8 cellular contexts compared by ENCODE assay signal in the genomic region with DNA sequence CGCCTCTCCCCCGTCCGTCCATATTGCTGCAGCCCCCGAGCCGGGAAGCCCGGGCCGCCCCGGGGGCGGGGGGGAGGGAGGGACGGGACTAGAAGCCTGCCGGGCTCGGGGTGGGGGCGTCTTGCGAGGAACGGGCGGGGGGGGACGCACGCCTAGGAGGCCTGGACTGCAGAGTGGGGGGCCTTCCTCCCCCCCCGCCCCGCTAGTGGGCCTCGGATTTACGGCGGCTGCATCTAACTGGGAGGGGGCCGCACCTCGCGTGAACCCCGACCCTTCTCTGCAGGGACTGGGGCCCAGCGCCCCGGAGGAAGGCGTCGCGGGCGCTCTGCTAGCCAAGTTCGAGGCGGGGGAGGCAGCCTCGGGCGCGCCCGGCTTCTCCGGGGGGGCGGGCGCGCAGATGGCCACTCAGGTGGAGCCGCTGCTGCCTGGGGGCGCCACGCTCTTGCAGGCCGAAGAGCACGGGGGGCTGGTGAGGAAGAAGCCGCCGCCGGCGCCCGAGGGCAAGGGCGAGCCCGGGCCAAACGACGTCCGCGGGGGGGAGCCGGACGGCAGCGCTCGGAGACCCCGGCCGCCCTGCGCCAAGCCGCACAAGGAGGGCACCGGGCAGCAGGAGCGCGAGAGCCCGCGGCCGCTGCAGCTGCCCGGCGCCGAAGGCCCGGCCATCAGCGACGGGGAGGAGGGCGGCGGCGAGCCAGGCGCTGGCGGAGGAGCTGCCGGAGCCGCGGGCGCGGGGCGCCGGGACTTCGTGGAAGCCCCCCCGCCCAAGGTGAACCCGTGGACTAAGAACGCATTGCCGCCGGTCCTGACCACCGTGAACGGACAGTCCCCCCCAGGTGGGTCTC. TPM values are rescaled to one million over a fixed set of nuclear protein-coding genes. Genes with fewer than 3 reads are reported as not detected.
DNase-seq lines count a peak whose midpoint lies in the region; ATAC-seq and TF ChIP-seq lines count a peak whose summit lies in the region.

A gene (plus strand): TSS at position 17 of the 842 bp plus-strand sequence. CDS start 381 bp downstream, at position 398.

- POLR2A ChIA-PET in PC-9 (lab: Charles Lee; ENCODE audit: unreplicated experiment), result no interaction called here
- POLR2A ChIA-PET in MCF 10A (lab: Yijun Ruan, JAX), result interaction anchor here (0.7 to 1.1 kb wide), 5 partner anchors 64 to 104 kb away, joined by 3 to 4 read pairs (median 3); no protein-coding TSS in a partner anchor

- no peaks in the 10 kb centered on the region for H3K9me2 ChIP-seq in PC-9 (ENCODE audit: insufficient read depth)

- H3K4me1 Mint-ChIP-seq in MCF 10A (ENCODE audit: insufficient read depth, unreplicated experiment), result peaks cover 38% of the 10 kb centered on the region

- no TSS peak for BruUV-seq in PC-9 (replicated peaks; lab: Mats Ljungman, UMichigan)
- no TSS peak for BruUV-seq in MCF 10A (replicated peaks; lab: Mats Ljungman, UMichigan)

- H3F3A ChIP-seq in PC-9 (ENCODE audit: insufficient read depth, low read depth) (0 out of 2 replicates have a peak, but pooled peaks cover 5% of the 10 kb centered on the region), smooth muscle cell (ENCODE audit: low read depth) (peaks cover 11% of the 10 kb centered on the region)

- H4K20me1 ChIP-seq in PC-9 (ENCODE audit: insufficient read depth) (peaks cover 37% of the 10 kb centered on the region), smooth muscle cell (ENCODE audit: low read depth) (peaks cover 35% of the 10 kb centered on the region)

- H3K9me3 ChIP-seq in PC-9 (ENCODE audit: insufficient read depth, low read depth) (no peaks in the 10 kb centered on the region), smooth muscle cell (replicated peaks; ENCODE audit: low read depth) (no peaks in the 10 kb centered on the region)

- DNase-seq in NCI-H1105 (lab: John Stamatoyannopoulos, UW), result peak; percentile 5
- no peak for DNase-seq in NCI-H1105 treated with DMSO at 0.1 percent for 48 hours (lab: John Stamatoyannopoulos, UW)
- DNase-seq in PC-9, result no peak
- DNase-seq in MCF 10A (ENCODE audit: unreplicated experiment), result peak; percentile 43
- DNase-seq in iris pigment epithelial cell (ENCODE audit: low read depth), result peak; percentile 45
- DNase-seq in smooth muscle cell (lab: John Stamatoyannopoulos, UW; ENCODE audit: unreplicated experiment), result peak; percentile 41
- DNase-seq in NCI-H774 (lab: John Stamatoyannopoulos, UW), result no peak

- H3K27ac Mint-ChIP-seq in MCF 10A (ENCODE audit: low read depth, unreplicated experiment), result peak within 1 kb of the TSS; percentile 98

- H3K36me3 Mint-ChIP-seq in MCF 10A (ENCODE audit: insufficient read depth, unreplicated experiment), result peaks cover 12% of the 10 kb centered on the region

- no peaks in the 10 kb centered on the region for H3K27me3 ChIP-seq in PC-9 (ENCODE audit: insufficient read depth, low read depth)
- H3K27me3 ChIP-seq in smooth muscle cell (ENCODE audit: low read depth), result no peaks in the 10 kb centered on the region

- H3K36me3 ChIP-seq in PC-9 (ENCODE audit: low read depth) (no peaks in the 10 kb centered on the region), smooth muscle cell (ENCODE audit: low read depth) (no peaks in the 10 kb centered on the region)

- H3K9me3 Mint-ChIP-seq in MCF 10A (ENCODE audit: unreplicated experiment), result no peaks in the 10 kb centered on the region

- ATAC-seq in HG02642 (IDR thresholded peaks at IDR 0.05; ENCODE audit: poor library complexity, unreplicated experiment), result peak; percentile 8

- H3K4me3 Mint-ChIP-seq in MCF 10A (ENCODE audit: unreplicated experiment), result peak within 1 kb of the TSS; percentile 82

- H3K79me2 ChIP-seq in PC-9 (ENCODE audit: low read depth) (peaks cover 65% of the 10 kb centered on the region), smooth muscle cell (ENCODE audit: low read depth) (peaks cover 51% of the 10 kb centered on the region)

- WGBS in smooth muscle cell (ENCODE audit: low lambda C conversion rate), result 2% methylated on average over 31 of the region's 99 CpGs

- H3K27ac ChIP-seq in PC-9 (peak within 1 kb of the TSS; percentile 95), smooth muscle cell (ENCODE audit: low read depth) (peak within 1 kb of the TSS; percentile 88)

- H3K4me1 ChIP-seq in PC-9 (replicated peaks; ENCODE audit: insufficient read depth) (peaks cover 42% of the 10 kb centered on the region), smooth muscle cell (ENCODE audit: low read depth) (peaks cover 28% of the 10 kb centered on the region)

- H2AFZ ChIP-seq in PC-9 (peak within 1 kb of the TSS; percentile 91), smooth muscle cell (ENCODE audit: low read depth) (peak within 1 kb of the TSS; percentile 86)

- H3K9ac ChIP-seq in smooth muscle cell (ENCODE audit: low read depth), result peak within 1 kb of the TSS; percentile 84

- CTCF ChIA-PET in PC-9 (lab: Charles Lee), result no interaction called here
- CTCF ChIA-PET in MCF 10A (lab: Yijun Ruan, JAX), result no interaction called here

- TF ChIP-seq CTCF in PC-9 (conservative IDR thresholded peaks at IDR 0.05), result no peak
- TF ChIP-seq CTCF in MCF 10A (IDR thresholded peaks at IDR 0.05; ENCODE audit: unreplicated experiment), result no peak
- no peak for TF ChIP-seq CTCF in smooth muscle cell (IDR thresholded peaks at IDR 0.05; ENCODE audit: borderline replicate concordance, insufficient read depth, poor library complexity, severe bottlenecking)

- peak within 1 kb of the TSS; percentile 90 for H3K4me2 ChIP-seq in PC-9
- peak within 1 kb of the TSS; percentile 96 for H3K4me2 ChIP-seq in smooth muscle cell

- peak within 1 kb of the TSS; percentile 77 for H3K4me3 ChIP-seq in PC-9
- H3K4me3 ChIP-seq in smooth muscle cell, result peak within 1 kb of the TSS; percentile 94

- H3K27me3 Mint-ChIP-seq in MCF 10A (ENCODE audit: insufficient read depth, unreplicated experiment), result no peaks in the 10 kb centered on the region

- intact Hi-C loops in PC-9 (cut with micrococcal nuclease; ENCODE audit: unreplicated experiment), result loop anchor here (1.0 to 5.0 kb wide), 6 partner anchors 43 to 308 kb away; a partner anchor contains a TSS
- intact Hi-C loops in MCF 10A (cut with micrococcal nuclease), result loop anchor here (1.0 to 2.0 kb wide), 3 partner anchors 73 to 105 kb away; a partner anchor contains a TSS

RNA-seq across cellular contexts. Expression of the gene that starts here (rescaled TPM):
- total RNA-seq in PC-9 (2021), result 232 and 290 TPM in 2 replicates
- total RNA-seq in MCF 10A (2022), result 321 and 340 TPM in 2 replicates
- 44.1 and 44.9 TPM in 2 replicates for total RNA-seq in smooth muscle cell
- 31.3 and 47.4 TPM in 2 replicates for polyA plus RNA-seq in smooth muscle cell

Comparison
In these comparisons a context has a peak if more than half of its experiments do, and no peak if none do; other contexts are left out.
1. DNase-seq: peak in NCI-H1105 (single experiment), MCF 10A (single experiment), iris pigment epithelial cell (single experiment) and smooth muscle cell (single experiment); none in NCI-H1105 treated with DMSO at 0.1 percent for 48 hours (single experiment), PC-9 (0 of 2) and NCI-H774 (single experiment).